In genomic region chr1:27163093-27163492, GRCh38 we compare ENCODE assay signal across 15 cellular contexts.
"Had no signal": no experiment of that assay in that cellular context is flagged by ENCODE, and none has a peak within 500 bp of the region (broad histone marks: within the 10 kb centered on the region; RNA-seq: fewer than 3 reads in every experiment).

No MANE protein-coding gene starts in this region.

- H3K9me3 Mint-ChIP-seq: activated CD4-positive, alpha-beta T cell treated with anti-CD3 and anti-CD28 coated beads, Interleukin-2, amount 10 ng/mL, durations not matched to agents 7 days and 5 days; activated T-cell treated with anti-CD3 and anti-CD28 coated beads, Interleukin-2, amount 50 U/mL, for 24 hours; activated T-helper 2 cell treated with anti-CD3 and anti-CD28 coated beads, Interferon-gamma antibody, Interleukin-2, Interleukin-4, amounts not matched to agents 10 μg/mL and 5 μg/mL and 100 μg/mL, durations not matched to agents 14 hours and 24 hours and 36 hours; effector memory CD8-positive, alpha-beta T cell; natural killer cell; stimulated activated effector memory CD8-positive, alpha-beta T cell treated with anti-CD3 and anti-CD28 coated beads, Interleukin-12 subunit alpha, Interleukin-12 subunit beta, amount 100 ng/mL, for 72 hours had no signal

- H3K27me3 Mint-ChIP-seq: activated CD4-positive, alpha-beta T cell treated with anti-CD3 and anti-CD28 coated beads, Interleukin-2, amount 10 ng/mL, durations not matched to agents 7 days and 5 days; activated T-cell treated with anti-CD3 and anti-CD28 coated beads, Interleukin-2, amount 50 U/mL, for 24 hours; effector memory CD8-positive, alpha-beta T cell had no signal

- H3K4me3 Mint-ChIP-seq: activated CD4-positive, alpha-beta T cell treated with anti-CD3 and anti-CD28 coated beads, Interleukin-2, amount 10 ng/mL, durations not matched to agents 7 days and 5 days; activated CD8-positive, alpha-beta T cell treated with anti-CD3 and anti-CD28 coated beads, Interleukin-2, amount 10 ng/mL, durations not matched to agents 7 days and 5 days; activated T-cell treated with anti-CD3 and anti-CD28 coated beads, Interleukin-2, amount 50 U/mL, for 24 hours; effector memory CD8-positive, alpha-beta T cell; natural killer cell; stimulated activated effector memory CD8-positive, alpha-beta T cell treated with anti-CD3 and anti-CD28 coated beads, Interleukin-12 subunit alpha, Interleukin-12 subunit beta, amount 100 ng/mL, for 72 hours had no signal

- H3K36me3 Mint-ChIP-seq: natural killer cell; stimulated activated effector memory CD8-positive, alpha-beta T cell treated with anti-CD3 and anti-CD28 coated beads, Interleukin-12 subunit alpha, Interleukin-12 subunit beta, amount 100 ng/mL, for 72 hours had no signal

- DNase-seq: activated CD4-positive, alpha-beta T cell treated with anti-CD3 and anti-CD28 coated beads, Interleukin-2, amount 10 ng/mL, durations not matched to agents 7 days and 5 days; activated CD8-positive, alpha-beta T cell treated with anti-CD3 and anti-CD28 coated beads, Interleukin-2, amount 10 ng/mL, durations not matched to agents 7 days and 5 days; activated naive CD4-positive, alpha-beta T cell treated with Interleukin-2 at 50 U/mL for 16 hours; activated T-cell treated with anti-CD3 and anti-CD28 coated beads, Interleukin-2, amount 50 U/mL, for 24 hours; body of pancreas; caudate nucleus; effector memory CD8-positive, alpha-beta T cell; natural killer cell; pancreas; stimulated activated CD4-positive, alpha-beta T cell treated with anti-CD3 and anti-CD28 coated beads, Interleukin-4, amount 100 ng/mL, for 1 hour; T-helper 9 cell had no signal

- H3K4me1 Mint-ChIP-seq: natural killer cell; stimulated activated effector memory CD8-positive, alpha-beta T cell treated with anti-CD3 and anti-CD28 coated beads, Interleukin-12 subunit alpha, Interleukin-12 subunit beta, amount 100 ng/mL, for 72 hours had no signal

- H3K27ac Mint-ChIP-seq: activated CD4-positive, alpha-beta T cell treated with anti-CD3 and anti-CD28 coated beads, Interleukin-2, amount 10 ng/mL, durations not matched to agents 7 days and 5 days; activated CD8-positive, alpha-beta T cell treated with anti-CD3 and anti-CD28 coated beads, Interleukin-2, amount 10 ng/mL, durations not matched to agents 7 days and 5 days; activated T-cell treated with anti-CD3 and anti-CD28 coated beads, Interleukin-2, amount 50 U/mL, for 24 hours; activated T-helper 2 cell treated with anti-CD3 and anti-CD28 coated beads, Interferon-gamma antibody, Interleukin-2, Interleukin-4, amounts not matched to agents 10 μg/mL and 5 μg/mL and 100 μg/mL, durations not matched to agents 14 hours and 24 hours and 36 hours; effector memory CD8-positive, alpha-beta T cell; natural killer cell; stimulated activated effector memory CD8-positive, alpha-beta T cell treated with anti-CD3 and anti-CD28 coated beads, Interleukin-12 subunit alpha, Interleukin-12 subunit beta, amount 100 ng/mL, for 72 hours had no signal

- H3K27ac ChIP-seq: body of pancreas, neutrophil, pancreas had no signal

- ATAC-seq: activated CD8-positive, alpha-beta T cell treated with anti-CD3 and anti-CD28 coated beads, Interleukin-2, amount 10 ng/mL, durations not matched to agents 7 days and 5 days; body of pancreas; effector memory CD8-positive, alpha-beta T cell; natural killer cell; sciatic nerve; stimulated activated effector memory CD8-positive, alpha-beta T cell treated with anti-CD3 and anti-CD28 coated beads, Interleukin-12 subunit alpha, Interleukin-12 subunit beta, amount 100 ng/mL, for 72 hours had no signal
